20 cellular contexts compared by ENCODE assay signal in genomic region chr3:133940536-133940935, GRCh38. TPM values are rescaled to one million over a fixed set of nuclear protein-coding genes. Genes with fewer than 3 reads are reported as not detected.
A peak's percentile ranks its signal among the peaks of the same experiment; 100 is the strongest.
DNase-seq lines count a peak whose midpoint lies in the region; ATAC-seq and TF ChIP-seq lines count a peak whose summit lies in the region.
"Had no signal": no experiment of that assay in that cellular context is flagged by ENCODE, and none has a peak within 500 bp of the region (broad histone marks: within the 10 kb centered on the region; RNA-seq: fewer than 3 reads in every experiment).

No MANE protein-coding gene starts in this region.

- TF ChIP-seq POLR2A in spleen (IDR thresholded peaks at IDR 0.05) = no peak

- H3K27me3 ChIP-seq in spleen (replicated peaks in 1 of 7) (peaks cover 0 to 8% (median 0%) of the 10 kb centered on the region in 7 donors), osteoblast (ENCODE audit: insufficient read depth, low read length) (peaks cover 50% of the 10 kb centered on the region)

- H3K4me3 Mint-ChIP-seq in stimulated activated memory B cell treated with anti-CD40 and anti-IgM and Interleukin-4, amounts not matched to agents 10 μg/mL and 1 μg/mL and 100 μg/mL, for 72 hours = no peak overlapping the region
- H3K4me3 Mint-ChIP-seq: CD4-positive, alpha-beta T cell had no signal

- H3K4me2 ChIP-seq in osteoblast (ENCODE audit: insufficient read depth, low read length) = no peak overlapping the region
- H3K4me2 ChIP-seq: BLaER1 treated with 17β-estradiol and CSF1 and Interleukin-3, amounts not matched to agents 10 nM and 100 nM; PC-9 had no signal

- TF ChIP-seq CTCF in spleen (IDR thresholded peaks at IDR 0.05 in 8 of 11, conservative IDR thresholded peaks at IDR 0.05 in 3 of 11) (no peak), osteoblast (IDR thresholded peaks at IDR 0.05; ENCODE audit: extremely low read depth, low read depth, low read length) (no peak)

- H3K27me3 Mint-ChIP-seq in stimulated activated memory B cell treated with anti-CD40 and anti-IgM and Interleukin-4, amounts not matched to agents 10 μg/mL and 1 μg/mL and 100 μg/mL, for 72 hours = peaks cover 33% of the 10 kb centered on the region
- H3K27me3 Mint-ChIP-seq: CD4-positive, alpha-beta T cell had no signal

- DNase-seq in cardiac septum (ENCODE audit: low spot score) (peak; percentile 61), left ventricle myocardium superior (no peak), islet precursor cell (peak; percentile 34), spleen (peak; percentile 40), osteoblast (ENCODE audit: insufficient read length, low spot score, missing footprints) (no peak)
- DNase-seq: CD4-positive, alpha-beta T cell; COR-L47; NCI-H1048; NCI-H1417; NCI-H1694; NCI-H2029 treated with DMSO at 0.1 percent for 48 hours; NCI-H446 treated with DMSO at 0.1 percent for 48 hours; NCI-H526; PC-9 had no signal

- H3K4me3 ChIP-seq in spleen = no peak overlapping the region
- no peak overlapping the region for H3K4me3 ChIP-seq in osteoblast (ENCODE audit: insufficient read depth, low read length)
- H3K4me3 ChIP-seq: BLaER1 treated with 17β-estradiol and CSF1 and Interleukin-3, amounts not matched to agents 10 nM and 100 nM; PC-9 had no signal

- 81 to 92% (median 88%) methylated on average over 10 of the region's 10 CpGs for WGBS in spleen, 5 donors

- no peak for ATAC-seq in left ventricle myocardium superior
- no peak for ATAC-seq in GM18858 (IDR thresholded peaks at IDR 0.05; ENCODE audit: unreplicated experiment)
- ATAC-seq in stimulated activated memory B cell treated with anti-CD40 and anti-IgM and Interleukin-4, amounts not matched to agents 10 μg/mL and 1 μg/mL and 100 μg/mL, for 72 hours = no peak
- ATAC-seq: HCT116, Right ventricle myocardium inferior had no signal

- peaks cover 0 to 61% (median 0%) of the 10 kb centered on the region in 6 donors for H3K36me3 ChIP-seq in spleen
- H3K36me3 ChIP-seq in osteoblast (ENCODE audit: insufficient read depth, low read length) = no peaks in the 10 kb centered on the region
- H3K36me3 ChIP-seq: BLaER1 treated with 17β-estradiol and CSF1 and Interleukin-3, amounts not matched to agents 10 nM and 100 nM had no signal

- H3K9me3 ChIP-seq in spleen (no peaks in the 10 kb centered on the region), osteoblast (ENCODE audit: low read depth, low read length) (no peaks in the 10 kb centered on the region)
- H3K9me3 ChIP-seq: BLaER1 treated with 17β-estradiol and CSF1 and Interleukin-3, amounts not matched to agents 10 nM and 100 nM had no signal

- H3K27ac ChIP-seq in spleen (no peak overlapping the region), osteoblast (ENCODE audit: low read depth, low read length) (no peak overlapping the region)
- H3K27ac ChIP-seq: BLaER1 treated with 17β-estradiol and CSF1 and Interleukin-3, amounts not matched to agents 10 nM and 100 nM; HL-60; PC-9 had no signal

- no peaks in the 10 kb centered on the region for H3K9me3 Mint-ChIP-seq in stimulated activated memory B cell treated with anti-CD40 and anti-IgM and Interleukin-4, amounts not matched to agents 10 μg/mL and 1 μg/mL and 100 μg/mL, for 72 hours
- H3K9me3 Mint-ChIP-seq: CD4-positive, alpha-beta T cell had no signal

- no peaks in the 10 kb centered on the region for H3K79me2 ChIP-seq in osteoblast (ENCODE audit: insufficient read depth, low read length)

- intact Hi-C loops in cardiac septum (cut with DNase I) = loop anchor here (5.0 kb wide), 1 partner anchor 37 kb away; no protein-coding TSS in a partner anchor
- intact Hi-C loops in left ventricle myocardium superior (cut with micrococcal nuclease) = no loop called here
- intact Hi-C loops in spleen (cut with DNase I; ENCODE audit: low total_unique reads) = no loop called here

- peaks cover 10% of the 10 kb centered on the region for H4K20me1 ChIP-seq in osteoblast (ENCODE audit: insufficient read depth, low read length)
- H4K20me1 ChIP-seq: BLaER1 treated with 17β-estradiol and CSF1 and Interleukin-3, amounts not matched to agents 10 nM and 100 nM had no signal

- H3K4me1 ChIP-seq in spleen (peaks cover 0 to 25% (median 6%) of the 10 kb centered on the region in 6 donors), osteoblast (ENCODE audit: insufficient read depth, low read length) (peaks cover 33% of the 10 kb centered on the region)

- H3K36me3 Mint-ChIP-seq in stimulated activated memory B cell treated with anti-CD40 and anti-IgM and Interleukin-4, amounts not matched to agents 10 μg/mL and 1 μg/mL and 100 μg/mL, for 72 hours = no peaks in the 10 kb centered on the region

- H3K4me1 Mint-ChIP-seq in stimulated activated memory B cell treated with anti-CD40 and anti-IgM and Interleukin-4, amounts not matched to agents 10 μg/mL and 1 μg/mL and 100 μg/mL, for 72 hours = peaks cover 7% of the 10 kb centered on the region

- H2AFZ ChIP-seq in osteoblast (ENCODE audit: low read length) = no peak overlapping the region
- H2AFZ ChIP-seq: PC-9 had no signal

- H3K27ac Mint-ChIP-seq in stimulated activated memory B cell treated with anti-CD40 and anti-IgM and Interleukin-4, amounts not matched to agents 10 μg/mL and 1 μg/mL and 100 μg/mL, for 72 hours = no peak overlapping the region
- H3K27ac Mint-ChIP-seq: CD4-positive, alpha-beta T cell had no signal

RNA-seq across cellular contexts. Expression of gene RAB6B, which starts 44.9 kb away (rescaled TPM):
- total RNA-seq in cardiac septum = 42.4 TPM
- 51.6 TPM for total RNA-seq in left ventricle myocardium superior
- total RNA-seq in spleen = 10 to 100 TPM in 2 of 7 donors, 1 to 10 TPM in 5; 6.1 to 20.4 (median 9.7) TPM
- polyA plus RNA-seq in spleen = 1 to 10 TPM; 1.3 to 8.3 (median 6.7) TPM
- total RNA-seq in osteoblast = 0.59 and 0.72 TPM in 2 replicates
- total RNA-seq: CD4-positive, alpha-beta T cell had no signal

Comparison
In these comparisons a context has a peak if more than half of its experiments do, and no peak if none do; other contexts are left out.
1. DNase-seq: peak in cardiac septum (single experiment), islet precursor cell (single experiment) and spleen (single experiment); none in left ventricle myocardium superior (single experiment) and osteoblast (single experiment).